13 cellular contexts compared by ENCODE assay signal in the genomic region with DNA sequence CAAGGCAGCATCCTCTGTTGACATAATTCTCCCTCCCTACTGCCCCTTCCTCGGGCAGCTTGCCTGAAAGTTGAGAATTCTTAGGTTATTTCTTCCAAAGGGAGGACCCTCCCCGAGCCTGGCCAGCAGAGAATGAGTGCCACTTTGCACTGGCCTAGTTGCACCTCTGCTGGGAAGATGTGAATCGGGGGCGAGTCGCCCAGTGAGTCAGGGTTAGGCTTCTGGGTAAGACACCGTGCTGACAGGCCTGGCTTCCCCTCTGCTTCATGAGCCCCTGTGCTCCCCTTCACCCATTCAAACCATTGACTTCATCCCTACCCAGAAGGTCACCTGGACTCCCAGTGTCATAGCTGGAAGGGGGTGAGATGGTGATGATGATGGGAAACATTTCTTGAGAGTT.
A peak's percentile ranks its signal among the peaks of the same experiment; 100 is the strongest.
DNase-seq lines count a peak whose midpoint lies in the region; ATAC-seq and TF ChIP-seq lines count a peak whose summit lies in the region.
"Had no signal": no experiment of that assay in that cellular context is flagged by ENCODE, and none has a peak within 500 bp of the region (broad histone marks: within the 10 kb centered on the region; RNA-seq: fewer than 3 reads in every experiment).

No MANE protein-coding gene starts in this region.

- peak overlapping the region; percentile 53 for H3K18ac ChIP-seq in IMR-90 (ENCODE audit: low read depth, low read length)

- no peaks in the 10 kb centered on the region for H3K27me3 Mint-ChIP-seq in activated naive CD4-positive, alpha-beta T cell treated with anti-CD3 and anti-CD28 coated beads for 36 hours (ENCODE audit: low read depth)
- no peaks in the 10 kb centered on the region for H3K27me3 Mint-ChIP-seq in activated T-helper 2 cell treated with anti-CD3 and anti-CD28 coated beads, Interferon-gamma antibody, Interleukin-2, Interleukin-4, amounts not matched to agents 10 μg/mL and 5 μg/mL and 100 μg/mL, durations not matched to agents 14 hours and 24 hours and 36 hours (ENCODE audit: low read depth)
- no peaks in the 10 kb centered on the region for H3K27me3 Mint-ChIP-seq in T-cell

- H4K8ac ChIP-seq in IMR-90 (ENCODE audit: low read depth in 2 of 2, low read length in 2 of 2) = peak overlapping the region; percentile 55 to 57; a peak in 2 of 4 replicates

- H4K91ac ChIP-seq in IMR-90 (ENCODE audit: insufficient read depth, low read depth, low read length) = peak overlapping the region; percentile 51

- peaks cover 19% of the 10 kb centered on the region for H4K20me1 ChIP-seq in IMR-90 (ENCODE audit: insufficient read depth, low read length)

- H3K4me1 Mint-ChIP-seq in activated naive CD4-positive, alpha-beta T cell treated with anti-CD3 and anti-CD28 coated beads for 36 hours (ENCODE audit: low read depth) = peaks cover 58% of the 10 kb centered on the region
- H3K4me1 Mint-ChIP-seq in activated T-helper 2 cell treated with anti-CD3 and anti-CD28 coated beads, Interferon-gamma antibody, Interleukin-2, Interleukin-4, amounts not matched to agents 10 μg/mL and 5 μg/mL and 100 μg/mL, durations not matched to agents 14 hours and 24 hours and 36 hours (ENCODE audit: low read depth) = peaks cover 33% of the 10 kb centered on the region
- H3K4me1 Mint-ChIP-seq in T-cell = peaks cover 44 to 55% (median 52%) of the 10 kb centered on the region in 3 donors

- TF ChIP-seq RAD21 in IMR-90 (IDR thresholded peaks at IDR 0.05; ENCODE audit: low read length) = peak; percentile 1; the same call in 1 of the 2 replicates

- DNase-seq in activated naive CD4-positive, alpha-beta T cell treated with anti-CD3 and anti-CD28 coated beads for 36 hours = peak; percentile 66
- DNase-seq in activated naive CD4-positive, alpha-beta T cell treated with anti-CD3 and anti-CD28 coated beads, Interleukin-2, amount 50 U/mL, for 16 hours = no peak
- DNase-seq in IMR-90 (peak; percentile 63), T-cell (no peak), NCI-H146 treated with DMSO at 0.1 percent for 48 hours (lab: John Stamatoyannopoulos, UW; ENCODE audit: unreplicated experiment) (no peak), amygdala (lab: John Stamatoyannopoulos, UW) (no peak)
- no peak for DNase-seq in activated T-helper 2 cell treated with anti-CD3 and anti-CD28 coated beads, Interferon-gamma antibody, Interleukin-2, Interleukin-4, amounts not matched to agents 10 μg/mL and 5 μg/mL and 100 μg/mL, durations not matched to agents 14 hours and 24 hours and 36 hours (ENCODE audit: low spot score)
- peak in 2 of 3 donors; percentile 20 to 42 for DNase-seq in stimulated activated CD4-positive, alpha-beta T cell treated with anti-CD3 and anti-CD28 coated beads, TNF-alpha, amount 100 ng/mL, for 48 hours (ENCODE audit: low read depth in 3 of 3)
- DNase-seq: AML-193, DMS153, KBM-7, NCI-H146 had no signal

- no peak overlapping the region for H3K9ac ChIP-seq in IMR-90 (ENCODE audit: low read depth, low read length)

- 0 out of 2 replicates have a peak, but pooled peaks have one; percentile 28 for TF ChIP-seq POLR2A in IMR-90 (IDR thresholded peaks at IDR 0.05; ENCODE audit: low read depth, low read length)

- peak overlapping the region; percentile 68 for H3K27ac ChIP-seq in IMR-90 (ENCODE audit: insufficient read depth, low read length)
- H3K27ac ChIP-seq: neutrophil had no signal

- no peak overlapping the region for H2AFZ ChIP-seq in IMR-90 (replicated peaks; ENCODE audit: low read length, poor library complexity)

- peaks cover 29% of the 10 kb centered on the region for H3K36me3 Mint-ChIP-seq in activated naive CD4-positive, alpha-beta T cell treated with anti-CD3 and anti-CD28 coated beads for 36 hours (ENCODE audit: low read depth)
- H3K36me3 Mint-ChIP-seq in activated T-helper 2 cell treated with anti-CD3 and anti-CD28 coated beads, Interferon-gamma antibody, Interleukin-2, Interleukin-4, amounts not matched to agents 10 μg/mL and 5 μg/mL and 100 μg/mL, durations not matched to agents 14 hours and 24 hours and 36 hours (ENCODE audit: low read depth) = peaks cover 88% of the 10 kb centered on the region
- H3K36me3 Mint-ChIP-seq in T-cell = peaks cover 73% of the 10 kb centered on the region

- BruUV-seq in IMR-90 (replicated peaks; lab: Mats Ljungman, UMichigan) = no TSS peak

- peak overlapping the region; percentile 78 for H3K14ac ChIP-seq in IMR-90 (replicated peaks; ENCODE audit: low read depth, low read length)

- no peak overlapping the region for H3K4me3 Mint-ChIP-seq in activated naive CD4-positive, alpha-beta T cell treated with anti-CD3 and anti-CD28 coated beads for 36 hours
- H3K4me3 Mint-ChIP-seq in activated T-helper 2 cell treated with anti-CD3 and anti-CD28 coated beads, Interferon-gamma antibody, Interleukin-2, Interleukin-4, amounts not matched to agents 10 μg/mL and 5 μg/mL and 100 μg/mL, durations not matched to agents 14 hours and 24 hours and 36 hours (ENCODE audit: low read depth) = no peak overlapping the region
- H3K4me3 Mint-ChIP-seq in T-cell = no peak overlapping the region

- POLR2A ChIA-PET in IMR-90 (lab: Charles Lee; ENCODE audit: unreplicated experiment) (no interaction called here), T-cell (lab: Charles Lee) (no interaction called here)

- peaks cover 71% of the 10 kb centered on the region for H3K4me1 ChIP-seq in IMR-90 (ENCODE audit: control insufficient read depth, insufficient read depth, low read length)

- TF ChIP-seq CTCF in IMR-90 (conservative IDR thresholded peaks at IDR 0.05; ENCODE audit: low read depth, low read length) = no peak

- WGBS in IMR-90 (ENCODE audit: extremely low coverage in 2 of 2, insufficient read length in 1 of 2), 2 experiments = no CpG with 5 or more reads among the region's 6 CpGs

- no peaks in the 10 kb centered on the region for H3K9me3 Mint-ChIP-seq in activated naive CD4-positive, alpha-beta T cell treated with anti-CD3 and anti-CD28 coated beads for 36 hours
- H3K9me3 Mint-ChIP-seq in activated T-helper 2 cell treated with anti-CD3 and anti-CD28 coated beads, Interferon-gamma antibody, Interleukin-2, Interleukin-4, amounts not matched to agents 10 μg/mL and 5 μg/mL and 100 μg/mL, durations not matched to agents 14 hours and 24 hours and 36 hours = no peaks in the 10 kb centered on the region
- no peaks in the 10 kb centered on the region for H3K9me3 Mint-ChIP-seq in T-cell

- H2BK120ac ChIP-seq in IMR-90 (ENCODE audit: low read depth, low read length) = peak overlapping the region; percentile 28

- H3K4me3 ChIP-seq in IMR-90 (ENCODE audit: insufficient read depth, low read depth, low read length) = no peak overlapping the region

- ATAC-seq in IMR-90 (ENCODE audit: low read depth) (0 out of 2 replicates have a peak, but pooled peaks have one; percentile 2), T-cell (replicated peaks in 1 of 4) (no peak)

- peak overlapping the region; percentile 70 for H3K4ac ChIP-seq in IMR-90 (ENCODE audit: low read depth, low read length)

- peak overlapping the region; percentile 45 for H4K5ac ChIP-seq in IMR-90 (ENCODE audit: low read depth, low read length)

- H3K9me1 ChIP-seq in IMR-90 (ENCODE audit: insufficient read depth, low read length) = peaks cover 67% of the 10 kb centered on the region

- H2BK20ac ChIP-seq in IMR-90 (ENCODE audit: low read depth, low read length) = peak overlapping the region; percentile 37; the same call in 1 of the 2 replicates

- in situ Hi-C loops in IMR-90 (cut with MboI; ENCODE audit: low sequenced_read_pairs) = no loop called here

- H3K23ac ChIP-seq in IMR-90 (ENCODE audit: low read depth, low read length) = peak overlapping the region; percentile 60

- H2BK15ac ChIP-seq in IMR-90 (ENCODE audit: low read depth, low read length) = peak overlapping the region; percentile 77; the same call in 1 of the 3 replicates

- intact Hi-C loops in activated naive CD4-positive, alpha-beta T cell treated with anti-CD3 and anti-CD28 coated beads for 36 hours (cut with micrococcal nuclease) = no loop called here
- intact Hi-C loops in IMR-90 (cut with micrococcal nuclease) = no loop called here
- intact Hi-C loops in activated T-helper 2 cell treated with anti-CD3 and anti-CD28 coated beads, Interferon-gamma antibody, Interleukin-2, Interleukin-4, amounts not matched to agents 10 μg/mL and 5 μg/mL and 100 μg/mL, durations not matched to agents 14 hours and 24 hours and 36 hours (cut with micrococcal nuclease) = no loop called here

- H2AK9ac ChIP-seq in IMR-90 (replicated peaks; ENCODE audit: low read depth, low read length, poor library complexity) = no peak overlapping the region

- H2BK5ac ChIP-seq in IMR-90 (ENCODE audit: low read depth, low read length, poor library complexity, severe bottlenecking) = peak overlapping the region; percentile 68

- no peak overlapping the region for H3K56ac ChIP-seq in IMR-90 (ENCODE audit: extremely low read depth, insufficient read depth, low read length)

- H3K4me2 ChIP-seq in IMR-90 (ENCODE audit: low read depth, low read length) = no peak overlapping the region

- H3K36me3 ChIP-seq in IMR-90 (ENCODE audit: control insufficient read depth, insufficient read depth, low read length) = peaks cover 83% of the 10 kb centered on the region

- no peaks in the 10 kb centered on the region for H3K9me3 ChIP-seq in IMR-90 (ENCODE audit: control insufficient read depth, insufficient read depth, low read length)
- H3K9me3 ChIP-seq: neutrophil had no signal

- H3K79me1 ChIP-seq in IMR-90 (ENCODE audit: low read depth in 1 of 2, low read length in 2 of 2) = peaks cover 75 to 99% of the 10 kb centered on the region in 2 experiments

- CTCF ChIA-PET in activated naive CD4-positive, alpha-beta T cell treated with anti-CD3 and anti-CD28 coated beads for 36 hours (lab: Charles Lee) = no interaction called here
- CTCF ChIA-PET in IMR-90 (lab: Yijun Ruan, JAX) (no interaction called here), T-cell (lab: Charles Lee) (no interaction called here)

- peak overlapping the region; percentile 76 for H3K27ac Mint-ChIP-seq in activated naive CD4-positive, alpha-beta T cell treated with anti-CD3 and anti-CD28 coated beads for 36 hours
- H3K27ac Mint-ChIP-seq in activated T-helper 2 cell treated with anti-CD3 and anti-CD28 coated beads, Interferon-gamma antibody, Interleukin-2, Interleukin-4, amounts not matched to agents 10 μg/mL and 5 μg/mL and 100 μg/mL, durations not matched to agents 14 hours and 24 hours and 36 hours = peak overlapping the region; percentile 51
- H3K27ac Mint-ChIP-seq in T-cell = peak overlapping the region in 1 of 2 donors; percentile 6

- peak overlapping the region; percentile 65 for H2AK5ac ChIP-seq in IMR-90 (ENCODE audit: low read depth, low read length)

- no peaks in the 10 kb centered on the region for H3K27me3 ChIP-seq in IMR-90 (ENCODE audit: control insufficient read depth, insufficient read depth, low read length)
- H3K27me3 ChIP-seq: neutrophil had no signal

- dilution Hi-C loops in IMR-90 (cut with HindIII; ENCODE audit: low sequenced_read_pairs, unreplicated experiment) = no loop called here

TF ChIP-seq in IMR-90, 13 proteins besides CTCF, POLR2A, EP300 and RAD21 (continues in another document):
- no peak for TF ChIP-seq RCOR1 (IDR thresholded peaks at IDR 0.05; ENCODE audit: insufficient replicate concordance, low read length)
- TF ChIP-seq FOS (IDR thresholded peaks at IDR 0.05; ENCODE audit: low read depth, low read length) = 0 out of 2 replicates have a peak, but pooled peaks have one; percentile 18

Comparison
In these comparisons a context has a peak if more than half of its experiments do, and no peak if none do; other contexts are left out.
1. DNase-seq: peak in activated naive CD4-positive, alpha-beta T cell treated with anti-CD3 and anti-CD28 coated beads for 36 hours (single experiment), IMR-90 (single experiment) and stimulated activated CD4-positive, alpha-beta T cell treated with anti-CD3 and anti-CD28 coated beads, TNF-alpha, amount 100 ng/mL, for 48 hours (2 of 3); none in activated naive CD4-positive, alpha-beta T cell treated with anti-CD3 and anti-CD28 coated beads, Interleukin-2, amount 50 U/mL, for 16 hours (single experiment), activated T-helper 2 cell treated with anti-CD3 and anti-CD28 coated beads, Interferon-gamma antibody, Interleukin-2, Interleukin-4, amounts not matched to agents 10 μg/mL and 5 μg/mL and 100 μg/mL, durations not matched to agents 14 hours and 24 hours and 36 hours (single experiment), T-cell (0 of 34), NCI-H146 treated with DMSO at 0.1 percent for 48 hours (single experiment) and amygdala (0 of 56).